In the genomic region with DNA sequence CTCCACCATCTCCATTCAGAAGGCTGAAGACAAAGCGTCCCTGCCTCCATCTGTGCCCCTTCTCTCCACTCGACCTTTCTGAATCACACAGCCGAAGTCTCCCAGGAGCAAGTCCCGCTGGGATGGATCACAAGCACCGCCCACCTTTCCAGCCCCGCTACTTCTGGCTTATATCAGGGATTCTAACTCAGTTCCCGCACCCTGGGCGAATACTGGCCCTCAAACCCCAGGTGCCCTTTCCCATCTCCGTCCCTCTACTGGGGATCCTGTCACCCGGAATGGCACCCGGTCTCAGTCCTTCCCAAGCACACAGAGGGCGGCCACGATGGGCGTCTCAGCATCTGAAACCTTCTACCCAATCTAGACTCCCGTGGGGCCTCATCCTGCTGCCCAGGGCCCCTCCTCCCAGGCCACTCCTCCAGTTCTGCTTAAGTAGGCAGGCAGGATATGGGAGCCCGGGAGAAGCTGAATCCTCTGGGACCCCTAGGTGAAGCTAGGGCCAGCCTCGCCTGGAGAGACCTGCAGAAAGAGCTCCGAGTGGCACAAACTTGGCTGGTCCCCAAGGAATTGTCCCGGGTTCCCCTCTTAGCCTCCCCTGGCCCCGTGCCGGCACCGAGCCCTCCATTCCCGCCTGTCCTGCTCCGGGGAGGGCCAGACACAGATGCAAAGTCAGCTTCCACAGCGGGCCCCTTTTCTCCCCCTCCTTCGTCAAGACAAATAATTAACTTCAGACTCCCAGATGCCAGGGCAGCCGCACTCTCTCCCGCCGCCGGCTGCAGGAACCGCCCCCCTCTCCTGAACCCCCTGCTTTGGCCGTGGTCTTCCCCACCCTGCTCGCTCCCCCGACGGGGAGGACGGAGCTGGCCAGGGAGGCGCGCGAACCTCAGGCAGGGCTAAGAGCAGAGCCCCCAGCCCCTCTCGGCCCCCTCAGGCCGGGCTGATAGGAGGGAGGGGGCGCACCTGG, we compare ENCODE assay signal across 8 cellular contexts. TPM values are rescaled to one million over a fixed set of nuclear protein-coding genes. Genes with fewer than 3 reads are reported as not detected.
DNase-seq lines count a peak whose midpoint lies in the region; ATAC-seq and TF ChIP-seq lines count a peak whose summit lies in the region.

No MANE protein-coding gene starts in this region.

- no peak overlapping the region for H4K8ac ChIP-seq in H9 (replicated peaks; ENCODE audit: insufficient read length, low read depth, low read length)

- H3K27me3 ChIP-seq in H9 (ENCODE audit: insufficient read depth, low read length) (peaks cover 7% of the 10 kb centered on the region; the same call in 1 of the 2 replicates), spleen (replicated peaks in 1 of 7) (peaks cover 0 to 78% (median 33%) of the 10 kb centered on the region in 7 donors)

- peak overlapping the region in 1 of 3 experiments; percentile 28; a peak in 2 of 7 replicates for H3K27ac Mint-ChIP-seq in H9

- H3K4ac ChIP-seq in H9 (ENCODE audit: low read depth, low read length) = no peak overlapping the region

- H3K56ac ChIP-seq in H9 (ENCODE audit: insufficient read length, low read depth, low read length) = no peak overlapping the region

- peaks cover 12% of the 10 kb centered on the region for H3K23me2 ChIP-seq in H9 (ENCODE audit: insufficient read length, low read depth, low read length, poor library complexity, severe bottlenecking)

- H2BK12ac ChIP-seq in H9 (ENCODE audit: insufficient read length, low read depth, low read length) = no peak overlapping the region

- peaks cover 0 to 2% of the 10 kb centered on the region in 2 experiments; a peak in 1 of 5 replicates for H3K9me3 Mint-ChIP-seq in H9

- no peak overlapping the region for H3K23ac ChIP-seq in H9 (ENCODE audit: insufficient read length, low read depth, low read length)

- peak overlapping the region; percentile 50 for H3K4me2 ChIP-seq in H9 (ENCODE audit: insufficient read depth, insufficient read length, low read length)

- H2BK20ac ChIP-seq in H9 (ENCODE audit: low read depth, low read length, poor library complexity, severe bottlenecking) = no peak overlapping the region

- DNase-seq in H9 = peak; percentile 88
- peak; percentile 64 for DNase-seq in astrocyte of the hippocampus (ENCODE audit: low read depth, low spot score)
- DNase-seq in spleen = peak; percentile 74
- DNase-seq in T-helper 1 cell = no peak
- DNase-seq in NCI-H2107 (lab: John Stamatoyannopoulos, UW) = no peak
- no peak for DNase-seq in NCI-H2107 treated with DMSO at 0.1 percent for 48 hours (lab: John Stamatoyannopoulos, UW; ENCODE audit: unreplicated experiment)

- no peak overlapping the region for H3T11ph ChIP-seq in H9 (ENCODE audit: low read length)

- no peak overlapping the region for H3K18ac ChIP-seq in H9 (ENCODE audit: insufficient read length, low read depth, low read length)

- H3K9ac ChIP-seq in H9 (ENCODE audit: extremely low read depth, insufficient read length, low read length) = no peak overlapping the region

- no peak overlapping the region for H4K91ac ChIP-seq in H9 (ENCODE audit: insufficient read length, low read depth, low read length)

- H3K27ac ChIP-seq in H9 (ENCODE audit: insufficient read length, low read depth, low read length) (no peak overlapping the region), spleen (no peak overlapping the region)

- intact Hi-C loops in spleen (cut with DNase I; ENCODE audit: low total_unique reads) = no loop called here

- no peak for TF ChIP-seq POLR2A in spleen (IDR thresholded peaks at IDR 0.05)

- peaks cover 0 to 10% (median 5%) of the 10 kb centered on the region in 3 experiments; a peak in 5 of 7 replicates for H3K36me3 Mint-ChIP-seq in H9 (ENCODE audit: insufficient read depth in 1 of 3, low read depth in 3 of 3)

- peak overlapping the region; percentile 55 for H3K4me3 ChIP-seq in iPS-18c (ENCODE audit: insufficient read depth, low read depth, low read length)
- H3K4me3 ChIP-seq in spleen = peak overlapping the region in 3 of 8 donors; percentile 3 to 39 (median 14)

- no peaks in the 10 kb centered on the region for H3K79me1 ChIP-seq in H9 (ENCODE audit: insufficient read depth, low read depth, low read length, poor library complexity, severe bottlenecking)

- no peaks in the 10 kb centered on the region for H4K20me1 ChIP-seq in H9 (ENCODE audit: control insufficient read depth, insufficient read depth, insufficient read length)

- H2BK5ac ChIP-seq in H9 (ENCODE audit: insufficient read length, low read length) = no peak overlapping the region

- H3K27me3 Mint-ChIP-seq in H9 (ENCODE audit: low read depth) = peaks cover 25% of the 10 kb centered on the region

- H3K4me1 ChIP-seq in H9 (ENCODE audit: insufficient read depth, low read length) (peaks cover 7% of the 10 kb centered on the region; the same call in 1 of the 2 replicates), spleen (peaks cover 0 to 32% (median 9%) of the 10 kb centered on the region in 6 donors)

- H3K9me3 ChIP-seq in H9 (ENCODE audit: control insufficient read depth, low read depth, low read length) (no peaks in the 10 kb centered on the region), iPS-18c (ENCODE audit: control insufficient read depth, insufficient read depth, low read length) (no peaks in the 10 kb centered on the region), spleen (no peaks in the 10 kb centered on the region)

- H2BK120ac ChIP-seq in H9 (ENCODE audit: low read depth, low read length, poor library complexity, severe bottlenecking) = no peak overlapping the region

- H3K79me2 ChIP-seq in H9 (ENCODE audit: insufficient read depth, low read length) = no peaks in the 10 kb centered on the region

- H2AK5ac ChIP-seq in H9 (ENCODE audit: insufficient read length, low read length) = no peak overlapping the region

- no CpG with 5 or more reads among the region's 42 CpGs for WGBS in H9 (ENCODE audit: extremely low coverage, insufficient read length, low lambda C conversion rate)
- WGBS in spleen, 5 donors = 21 to 26% (median 23%) methylated on average over 36 to 42 of the region's 42 CpGs

- H2BK15ac ChIP-seq in H9 (ENCODE audit: low read depth, low read length) = no peak overlapping the region

- peak overlapping the region; percentile 76 to 87 for H3K4me3 Mint-ChIP-seq in H9

- H3K36me3 ChIP-seq in spleen = no peaks in the 10 kb centered on the region

- H3K4me1 Mint-ChIP-seq in H9 = peaks cover 23 to 34% of the 10 kb centered on the region in 2 experiments

- H3K14ac ChIP-seq in H9 (ENCODE audit: insufficient read depth, low read length) = peak overlapping the region; percentile 73

- TF ChIP-seq CTCF in H9 (conservative IDR thresholded peaks at IDR 0.05) = no peak
- no peak for TF ChIP-seq CTCF in spleen (IDR thresholded peaks at IDR 0.05 in 8 of 11, conservative IDR thresholded peaks at IDR 0.05 in 3 of 11)

- no peak overlapping the region for H4K5ac ChIP-seq in H9 (ENCODE audit: insufficient read length, low read depth, low read length)

- no peak overlapping the region for H2AFZ ChIP-seq in H9 (ENCODE audit: low read length)

- ATAC-seq in GM21360 (IDR thresholded peaks at IDR 0.05; ENCODE audit: unreplicated experiment) = no peak

RNA-seq across cellular contexts. Expression of gene KCP, which starts 0.6 kb away (rescaled TPM):
- 4.8 and 5.3 TPM in 2 replicates for total RNA-seq in H9 (2021)
- under 1 TPM; 0.14 to 0.89 (median 0.72) TPM for total RNA-seq in spleen
- 1 to 10 TPM in 1 of 3 donors, under 1 TPM in 2; 0.06 to 2.1 (median 0.35) TPM for polyA plus RNA-seq in spleen

RNA-seq across cellular contexts. Expression of gene IRF5, which starts 27.8 kb away (rescaled TPM):
- total RNA-seq in H9 (2021) (0.70 and 0.74 TPM in 2 replicates), spleen (10 to 100 TPM; 34.7 to 56.3 (median 48.2) TPM)
- polyA plus RNA-seq in spleen = 10 to 100 TPM; 26.2 to 41.8 (median 41.5) TPM

RNA-seq across cellular contexts. Expression of gene ATP6V1F, which starts 47.2 kb away (rescaled TPM):
- total RNA-seq in H9 (2021) (115 and 117 TPM in 2 replicates), spleen (10 to 100 TPM; 78.3 to 95.5 (median 84.5) TPM)
- polyA plus RNA-seq in spleen = 100 to 1,000 TPM; 205 to 285 (median 262) TPM

Comparison
In these comparisons a context has a peak if more than half of its experiments do, and no peak if none do; other contexts are left out.
1. DNase-seq: peak in H9 (single experiment), astrocyte of the hippocampus (single experiment) and spleen (single experiment); none in T-helper 1 cell (0 of 5), NCI-H2107 (single experiment) and NCI-H2107 treated with DMSO at 0.1 percent for 48 hours (single experiment).
2. RNA of gene IRF5, which starts 27.8 kb away (total RNA-seq): 34.7 to 56.3 TPM in spleen; 0.70 to 0.74 TPM in H9; every median in the first group is over 10 times any median in the second.